In genomic region chr22:34886391-34886790, GRCh38 we compare ENCODE assay signal across 20 cellular contexts.
DNase-seq lines count a peak whose midpoint lies in the region; ATAC-seq and TF ChIP-seq lines count a peak whose summit lies in the region.
"Had no signal": no experiment of that assay in that cellular context is flagged by ENCODE, and none has a peak within 500 bp of the region (broad histone marks: within the 10 kb centered on the region; RNA-seq: fewer than 3 reads in every experiment).

No MANE protein-coding gene starts in this region.

- ATAC-seq in GM21423 (IDR thresholded peaks at IDR 0.05; ENCODE audit: unreplicated experiment): no peak
- ATAC-seq: CD8-positive, alpha-beta T cell; HCT116; K562 had no signal

- no peaks in the 10 kb centered on the region for H3K27me3 Mint-ChIP-seq in chondrocyte (ENCODE audit: low read depth)

- H3K27ac Mint-ChIP-seq in chondrocyte (ENCODE audit: unreplicated experiment): no peak overlapping the region
- H3K27ac Mint-ChIP-seq: B cell; CD8-positive, alpha-beta T cell; HFFc6 had no signal

- H3K4me3 Mint-ChIP-seq in chondrocyte (ENCODE audit: unreplicated experiment): no peak overlapping the region
- H3K4me3 Mint-ChIP-seq: B cell; CD8-positive, alpha-beta T cell; HFFc6 had no signal

- H3K4me1 Mint-ChIP-seq in chondrocyte (ENCODE audit: low read depth): no peaks in the 10 kb centered on the region
- H3K4me1 Mint-ChIP-seq: B cell had no signal

- no peak for TF ChIP-seq CTCF in fibroblast of the aortic adventitia (IDR thresholded peaks at IDR 0.05; ENCODE audit: insufficient read depth, low read length)
- TF ChIP-seq CTCF in chondrocyte (IDR thresholded peaks at IDR 0.05): no peak

- H3K9me3 Mint-ChIP-seq in chondrocyte (ENCODE audit: low read depth): peaks cover 20% of the 10 kb centered on the region

- no peaks in the 10 kb centered on the region for H3K36me3 Mint-ChIP-seq in chondrocyte (ENCODE audit: low read depth)
- H3K36me3 Mint-ChIP-seq: CD8-positive, alpha-beta T cell had no signal

- H3K4me3 ChIP-seq in fibroblast of the aortic adventitia (ENCODE audit: low read depth, low read length): no peak overlapping the region
- H3K4me3 ChIP-seq: BLaER1 treated with 17β-estradiol and CSF1 and Interleukin-3, amounts not matched to agents 10 nM and 100 nM; K562 had no signal

- DNase-seq in EH (ENCODE audit: low read depth): peak; percentile 7
- peak; percentile 56 for DNase-seq in astrocyte of the hippocampus (ENCODE audit: low read depth, low spot score)
- DNase-seq in fibroblast of the aortic adventitia (ENCODE audit: low read depth): peak; percentile 2
- DNase-seq in chondrocyte (ENCODE audit: low spot score): no peak
- no peak for DNase-seq in NCI-H1048 (lab: John Stamatoyannopoulos, UW)
- no peak for DNase-seq in NCI-H226
- DNase-seq: ACHN; Calu3; CD8-positive, alpha-beta T cell; DMS79 treated with DMSO at 0.1 percent for 48 hours; EL; GOT3; H7; HFFc6; IMR-90 had no signal

Comparison
In these comparisons a context has a peak if more than half of its experiments do, and no peak if none do; other contexts are left out.
1. DNase-seq: peak in EH (single experiment), astrocyte of the hippocampus (single experiment) and fibroblast of the aortic adventitia (single experiment); none in chondrocyte (single experiment), NCI-H1048 (single experiment) and NCI-H226 (single experiment).